In the genomic region with DNA sequence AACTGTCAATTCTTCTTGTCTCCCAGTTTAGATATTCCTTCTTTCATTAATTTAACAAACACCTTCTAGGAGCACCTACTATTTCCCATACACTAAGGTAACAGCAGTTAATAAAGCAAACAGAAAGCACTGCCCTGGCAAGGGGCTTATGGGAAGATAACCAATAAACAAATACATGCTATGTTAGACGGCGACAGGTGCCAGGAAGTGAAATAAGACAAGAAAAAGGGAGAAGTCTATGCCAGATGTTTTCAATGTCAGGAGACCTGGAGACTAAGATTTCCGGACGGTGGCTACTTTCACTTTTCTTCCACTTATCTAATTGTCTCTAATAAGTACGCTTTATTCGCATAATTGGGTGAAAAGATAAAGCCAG, we compare ENCODE assay signal across 8 cellular contexts. TPM values are rescaled to one million over a fixed set of nuclear protein-coding genes. Genes with fewer than 3 reads are reported as not detected.
A peak's percentile ranks its signal among the peaks of the same experiment; 100 is the strongest.
DNase-seq lines count a peak whose midpoint lies in the region; ATAC-seq and TF ChIP-seq lines count a peak whose summit lies in the region.

No MANE protein-coding gene starts in this region.

- no peaks in the 10 kb centered on the region for H3K27me3 ChIP-seq in GM06990 (replicated peaks; ENCODE audit: control insufficient read depth, insufficient read depth, low read length)
- no peaks in the 10 kb centered on the region for H3K27me3 ChIP-seq in iPS DF 6.9 (ENCODE audit: control insufficient read depth, insufficient read depth, low read length)
- no peaks in the 10 kb centered on the region for H3K27me3 ChIP-seq in skeletal muscle tissue (ENCODE audit: control insufficient read depth in 3 of 3, insufficient read depth in 3 of 3, low read length in 3 of 3)

- no peaks in the 10 kb centered on the region for H3K9me3 ChIP-seq in iPS DF 6.9 (ENCODE audit: control insufficient read depth, insufficient read depth, low read length)
- no peaks in the 10 kb centered on the region for H3K9me3 ChIP-seq in skeletal muscle tissue (ENCODE audit: control insufficient read depth in 3 of 3, low read length in 3 of 3)

- H3K9ac ChIP-seq in skeletal muscle tissue (ENCODE audit: low read depth in 1 of 3, low read length in 3 of 3), result peak overlapping the region; percentile 78 to 90 (median 84)

- H3K36me3 Mint-ChIP-seq in activated T-helper 17 cell treated with anti-CD3 and anti-CD28 coated beads, Interleukin-2, amount 50 U/mL, for 72 hours (ENCODE audit: low read depth), result peaks cover 15% of the 10 kb centered on the region

- WGBS in iPS DF 6.9 (ENCODE audit: insufficient coverage, insufficient read length), result no CpG with 5 or more reads among the region's 6 CpGs

- H3K9me3 Mint-ChIP-seq in activated T-helper 17 cell treated with anti-CD3 and anti-CD28 coated beads, Interleukin-2, amount 50 U/mL, for 72 hours, result no peaks in the 10 kb centered on the region

- DNase-seq in GM06990 (ENCODE audit: extremely low read depth, insufficient read length), result no peak
- DNase-seq in Jurkat, Clone E6-1 (ENCODE audit: low read depth, low spot score), result peak; percentile 50
- no peak for DNase-seq in iPS DF 6.9 (ENCODE audit: low read depth, low spot score)
- DNase-seq in stimulated activated CD4-positive, alpha-beta T cell treated with anti-CD3 and anti-CD28 coated beads, Interleukin-1b, Interleukin-23, amount 100 ng/mL, for 48 hours, result no peak
- DNase-seq in hepatic stellate cell (ENCODE audit: low spot score), result no peak

- H3K4me1 ChIP-seq in iPS DF 6.9 (ENCODE audit: control insufficient read depth, insufficient read depth, low read length) (peaks cover 2% of the 10 kb centered on the region; the same call in 1 of the 2 replicates), skeletal muscle tissue (ENCODE audit: control insufficient read depth in 3 of 3, insufficient read depth in 3 of 3, low read length in 3 of 3) (peaks cover 13 to 16% (median 13%) of the 10 kb centered on the region in 3 donors)

- H3K27ac Mint-ChIP-seq in activated T-helper 17 cell treated with anti-CD3 and anti-CD28 coated beads, Interleukin-2, amount 50 U/mL, for 72 hours, result peak overlapping the region; percentile 95

- no peaks in the 10 kb centered on the region for H3K36me3 ChIP-seq in GM06990 (ENCODE audit: control insufficient read depth, insufficient read depth, low read length)
- no peaks in the 10 kb centered on the region for H3K36me3 ChIP-seq in iPS DF 6.9 (ENCODE audit: control insufficient read depth, insufficient read depth, low read length)
- H3K36me3 ChIP-seq in skeletal muscle tissue (ENCODE audit: control insufficient read depth in 3 of 3, insufficient read depth in 3 of 3, low read length in 3 of 3), result no peaks in the 10 kb centered on the region

- ATAC-seq in GM21447 (IDR thresholded peaks at IDR 0.05; ENCODE audit: unreplicated experiment), result peak; percentile 49
- no peak for ATAC-seq in activated T-helper 17 cell treated with anti-CD3 and anti-CD28 coated beads, Interleukin-2, amount 50 U/mL, for 72 hours (replicated peaks)

- no peak for TF ChIP-seq CTCF in GM06990 (IDR thresholded peaks at IDR 0.05; ENCODE audit: insufficient read depth, low read length, poor library complexity, severe bottlenecking)

- H3K4me3 Mint-ChIP-seq in activated T-helper 17 cell treated with anti-CD3 and anti-CD28 coated beads, Interleukin-2, amount 50 U/mL, for 72 hours, result peak overlapping the region; percentile 94

- no peak overlapping the region for H3K27ac ChIP-seq in iPS DF 6.9 (ENCODE audit: low read length)
- H3K27ac ChIP-seq in skeletal muscle tissue (ENCODE audit: low read depth, low read length), result peak overlapping the region; percentile 80

- H3K27me3 Mint-ChIP-seq in activated T-helper 17 cell treated with anti-CD3 and anti-CD28 coated beads, Interleukin-2, amount 50 U/mL, for 72 hours, result no peaks in the 10 kb centered on the region

- peaks cover 16% of the 10 kb centered on the region for H3K4me1 Mint-ChIP-seq in activated T-helper 17 cell treated with anti-CD3 and anti-CD28 coated beads, Interleukin-2, amount 50 U/mL, for 72 hours

- peak overlapping the region; percentile 68 for H3K4me3 ChIP-seq in GM06990 (replicated peaks; ENCODE audit: low read depth, low read length)
- peak overlapping the region; percentile 80 for H3K4me3 ChIP-seq in Jurkat, Clone E6-1 (ENCODE audit: low read length)
- peak overlapping the region; percentile 95 for H3K4me3 ChIP-seq in iPS DF 6.9 (ENCODE audit: low read length)
- peak overlapping the region; percentile 70 to 88 (median 86) for H3K4me3 ChIP-seq in skeletal muscle tissue (ENCODE audit: low read length in 3 of 3)

RNA-seq across cellular contexts. Expression of a gene that starts 32.5 kb away (rescaled TPM):
- polyA plus RNA-seq in Jurkat, Clone E6-1 (2012; ENCODE audit: insufficient read depth, insufficient read length), result 4.1 TPM
- 10 to 100 TPM in 1 of 2 donors, 1 to 10 TPM in 1; 8.6 to 12.1 TPM for total RNA-seq in activated T-helper 17 cell treated with anti-CD3 and anti-CD28 coated beads, Interleukin-2, amount 50 U/mL, for 72 hours
- total RNA-seq in skeletal muscle tissue, result 12.0 TPM

RNA-seq across cellular contexts. Expression of a gene that starts 45.0 kb away (rescaled TPM):
- not detected for polyA plus RNA-seq in Jurkat, Clone E6-1 (2012; ENCODE audit: insufficient read depth, insufficient read length)
- 1 to 10 TPM in 1 of 2 donors, under 1 TPM in 1; 0.78 to 1.6 TPM for total RNA-seq in activated T-helper 17 cell treated with anti-CD3 and anti-CD28 coated beads, Interleukin-2, amount 50 U/mL, for 72 hours
- total RNA-seq in skeletal muscle tissue, result 15.7 TPM
